In genomic region chr17:4483012-4483840, GRCh38 we compare ENCODE assay signal across 13 cellular contexts. TPM values are rescaled to one million over a fixed set of nuclear protein-coding genes. Genes with fewer than 3 reads are reported as not detected.
DNase-seq lines count a peak whose midpoint lies in the region; ATAC-seq, FAIRE-seq and TF ChIP-seq lines count a peak whose summit lies in the region.
"Had no signal": no experiment of that assay in that cellular context is flagged by ENCODE, and none has a peak within 500 bp of the region (broad histone marks: within the 10 kb centered on the region; RNA-seq: fewer than 3 reads in every experiment).

No MANE protein-coding gene starts in this region.

- H3K9me3 ChIP-seq in A549 = no peaks in the 10 kb centered on the region
- H3K9me3 ChIP-seq in HEK293 (ENCODE audit: control insufficient read depth, insufficient read depth, low read depth, low read length) = no peaks in the 10 kb centered on the region
- H3K9me3 ChIP-seq in body of pancreas = no peaks in the 10 kb centered on the region
- H3K9me3 ChIP-seq in right lobe of liver = no peaks in the 10 kb centered on the region
- H3K9me3 ChIP-seq in ovary = no peaks in the 10 kb centered on the region

- H3K4me3 ChIP-seq in A549 (no peak overlapping the region), HEK293 (ENCODE audit: low read depth, low read length) (no peak overlapping the region), body of pancreas (no peak overlapping the region), right lobe of liver (no peak overlapping the region), ovary (no peak overlapping the region)
- H3K4me3 ChIP-seq: coronary artery had no signal

- CTCF ChIA-PET in A549 (lab: Yijun Ruan, JAX) (interaction anchor here (1.0 to 1.9 kb wide), 4 partner anchors 12 to 82 kb away, joined by 3 to 12 read pairs (median 4); no protein-coding TSS in a partner anchor), HEK293 (lab: Yijun Ruan, JAX) (interaction anchor here (0.6 to 0.8 kb wide), 3 partner anchors 8 to 165 kb away, joined by 3 read pairs; no protein-coding TSS in a partner anchor)

- DNase-seq in A549 (ENCODE audit: low read depth in 1 of 2, low spot score in 1 of 2) (peak; percentile 48 to 53), body of pancreas (peak; percentile 80 to 95 (median 92)), right lobe of liver (peak in 1 of 3 donors; percentile 58), ovary (no peak)
- DNase-seq in central memory CD4-positive, alpha-beta T cell = no peak
- DNase-seq: activated T-cell treated with anti-CD3 and anti-CD28 coated beads for 4 hours, HCEC 1CT, NCI-H446, T-helper 1 cell had no signal

- TF ChIP-seq EP300 in A549 (IDR thresholded peaks at IDR 0.05) = no peak
- no peak for TF ChIP-seq EP300 in ovary (IDR thresholded peaks at IDR 0.05)

- peak; percentile 30 to 33; a peak in 4 of 6 replicates for ATAC-seq in A549
- ATAC-seq in body of pancreas = peak; percentile 86
- ATAC-seq in right lobe of liver = peak; percentile 25 to 83 (median 40)
- ATAC-seq in GM19452 (IDR thresholded peaks at IDR 0.05; ENCODE audit: unreplicated experiment) = no peak
- no peak for ATAC-seq in HG02798 (IDR thresholded peaks at IDR 0.05; ENCODE audit: poor library complexity, unreplicated experiment)

- TF ChIP-seq POLR2A in A549 (IDR thresholded peaks at IDR 0.05; ENCODE audit: low read length) (no peak), body of pancreas (IDR thresholded peaks at IDR 0.05) (peak in 2 of 3 donors; percentile 55 to 60), right lobe of liver (IDR thresholded peaks at IDR 0.05) (peak; percentile 25), ovary (IDR thresholded peaks at IDR 0.05) (no peak)

- H3K27ac ChIP-seq in A549 (peak overlapping the region in 1 of 2 experiments; percentile 2; a peak in 1 of 6 replicates), HEK293 (ENCODE audit: extremely low read depth, low read depth, low read length) (no peak overlapping the region), body of pancreas (peak overlapping the region; percentile 82 to 90 (median 88)), right lobe of liver (no peak overlapping the region), ovary (no peak overlapping the region)
- H3K27ac ChIP-seq: coronary artery had no signal

- TF ChIP-seq RAD21 in A549 (conservative IDR thresholded peaks at IDR 0.05 in 1 of 2, IDR thresholded peaks at IDR 0.05 in 1 of 2) = no peak

- 64% methylated on average over 11 of the region's 13 CpGs for WGBS in A549 (ENCODE audit: missing lambda C conversion rate)
- WGBS in body of pancreas, 2 donors = 54 to 68% methylated on average over 9 to 12 of the region's 13 CpGs
- WGBS in right lobe of liver (ENCODE audit: insufficient coverage, low coverage, low lambda C conversion rate, missing lambda C conversion rate) = 35% methylated on average over 3 of the region's 13 CpGs
- 75 to 86% (median 77%) methylated on average over 13 of the region's 13 CpGs for WGBS in ovary, 3 donors

- H3K36me3 ChIP-seq in HEK293 (ENCODE audit: control insufficient read depth in 2 of 2, insufficient read depth in 1 of 2, low read length in 2 of 2) (no peaks in the 10 kb centered on the region), body of pancreas (replicated peaks in 1 of 2; ENCODE audit: insufficient read depth in 1 of 2, low read depth in 2 of 2) (no peaks in the 10 kb centered on the region), right lobe of liver (no peaks in the 10 kb centered on the region), ovary (no peaks in the 10 kb centered on the region)

- POLR2A ChIA-PET in A549 (lab: Yijun Ruan, JAX) (no interaction called here), HEK293 (lab: Yijun Ruan, JAX) (no interaction called here)

- peak overlapping the region; percentile 15; the same call in 2 of the 3 replicates for H3K4me2 ChIP-seq in A549

- no peak for FAIRE-seq in A549 (lab: Jason Lieb, UNC)

- peaks cover 22% of the 10 kb centered on the region; the same call in 2 of the 3 replicates for H3K4me1 ChIP-seq in A549
- no peaks in the 10 kb centered on the region for H3K4me1 ChIP-seq in HEK293 (ENCODE audit: control insufficient read depth, insufficient read depth, low read length)
- peaks cover 59% of the 10 kb centered on the region for H3K4me1 ChIP-seq in body of pancreas
- H3K4me1 ChIP-seq in right lobe of liver = peaks cover 0 to 11% (median 0%) of the 10 kb centered on the region in 4 donors
- H3K4me1 ChIP-seq in ovary (ENCODE audit: insufficient read depth) = no peaks in the 10 kb centered on the region

- TF ChIP-seq CTCF in A549 (IDR thresholded peaks at IDR 0.05) = no peak
- no peak for TF ChIP-seq CTCF in HEK293 (tag by site-specific recombination; IDR thresholded peaks at IDR 0.05)
- TF ChIP-seq CTCF in body of pancreas (IDR thresholded peaks at IDR 0.05) = no peak
- TF ChIP-seq CTCF in right lobe of liver (IDR thresholded peaks at IDR 0.05) = no peak
- TF ChIP-seq CTCF in ovary (IDR thresholded peaks at IDR 0.05) = no peak

- no peaks in the 10 kb centered on the region for H3K27me3 ChIP-seq in body of pancreas
- no peaks in the 10 kb centered on the region for H3K27me3 ChIP-seq in right lobe of liver
- no peaks in the 10 kb centered on the region for H3K27me3 ChIP-seq in ovary

- intact Hi-C loops in body of pancreas (cut with DNase I) = no loop called here
- intact Hi-C loops in right lobe of liver (cut with DNase I) = no loop called here
- intact Hi-C loops in ovary (cut with DNase I) = no loop called here

TF ChIP-seq in A549, 52 proteins besides CTCF, POLR2A, EP300 and RAD21:
- TF ChIP-seq CBX8 (IDR thresholded peaks at IDR 0.05) = no peak
- no peak for TF ChIP-seq MAZ (IDR thresholded peaks at IDR 0.05; ENCODE audit: borderline replicate concordance, low read depth, low read length)
- TF ChIP-seq NPAS2 (CRISPR knock-in tag; IDR thresholded peaks at IDR 0.05; ENCODE audit: borderline replicate concordance) = no peak
- no peak for TF ChIP-seq NFE2L2 (conservative IDR thresholded peaks at IDR 0.05; ENCODE audit: low read length)
- no peak for TF ChIP-seq HOXA7 (CRISPR knock-in tag; IDR thresholded peaks at IDR 0.05)
- no peak for TF ChIP-seq CEBPB (IDR thresholded peaks at IDR 0.05)
- TF ChIP-seq FOSL2 (IDR thresholded peaks at IDR 0.05) = no peak
- peak; percentile 39; the same call in 1 of the 2 replicates for TF ChIP-seq FOSL2 (CRISPR knock-in tag; IDR thresholded peaks at IDR 0.05)
- no peak for TF ChIP-seq HOXB5 (CRISPR knock-in tag; IDR thresholded peaks at IDR 0.05)
- no peak for TF ChIP-seq FOSB (CRISPR knock-in tag; IDR thresholded peaks at IDR 0.05)

TF ChIP-seq in HEK293, 187 proteins besides CTCF, POLR2A, EP300 and RAD21:
- TF ChIP-seq GLIS1 (tag by site-specific recombination; IDR thresholded peaks at IDR 0.05) = peak; percentile 78
- TF ChIP-seq SP7 (tag by site-specific recombination; IDR thresholded peaks at IDR 0.05) = peak; percentile 64; the same call in 1 of the 2 replicates
- TF ChIP-seq ZBTB8A (tag by site-specific recombination; IDR thresholded peaks at IDR 0.05) = no peak

RNA-seq across cellular contexts. Expression of gene SPNS2, which starts 15.5 kb away (rescaled TPM):
- polyA plus RNA-seq in A549 (2011; rRNA removed) = 0.25 and 0.27 TPM in 2 replicates
- 0.03 and 0.09 TPM in 2 replicates for polyA plus RNA-seq in A549 (2012; cell fraction: cytosol; rRNA removed)
- 0.05 and 0.11 TPM in 2 replicates for polyA plus RNA-seq in A549 (2012; cell fraction: nucleus; rRNA removed)
- polyA plus RNA-seq in A549 (2017; fragmentation: RNase III; extraction: RNeasy Plus Mini Kit Qiagen cat#74134 plus additional on column Dnase treatment) = 0.13 to 0.46 TPM (median 0.38 TPM) in 3 replicates
- polyA minus RNA-seq in A549 (2011; rRNA and poly(A)+ RNA removed) = 0.29 and 1.3 TPM in 2 replicates
- total RNA-seq in body of pancreas = 10 to 100 TPM; 19.2 to 58.0 TPM
- 10 to 100 TPM in 1 of 6 experiments, 1 to 10 TPM in 5; 3.0 to 12.4 (median 7.3) TPM for total RNA-seq in right lobe of liver
- total RNA-seq in ovary = 10 to 100 TPM in 1 of 7 donors, 1 to 10 TPM in 6; 2.4 to 12.7 (median 4.2) TPM
- polyA plus RNA-seq in ovary = 1 to 10 TPM in 1 of 2 donors, under 1 TPM in 1; 0.48 to 5.9 TPM

RNA-seq across cellular contexts. Expression of gene SPNS3, which starts 49.5 kb away (rescaled TPM):
- polyA plus RNA-seq in A549 (2011; rRNA removed) = not detected in 2 replicates
- 0.03 TPM in 1 of 2 replicates, not detected in the other for polyA plus RNA-seq in A549 (2012; cell fraction: cytosol; rRNA removed)
- 0.02 TPM in 1 of 2 replicates, not detected in the other for polyA plus RNA-seq in A549 (2012; cell fraction: nucleus; rRNA removed)
- polyA plus RNA-seq in A549 (2017; fragmentation: RNase III; extraction: RNeasy Plus Mini Kit Qiagen cat#74134 plus additional on column Dnase treatment) = not detected in 3 replicates
- not detected in 2 replicates for polyA minus RNA-seq in A549 (2011; rRNA and poly(A)+ RNA removed)
- total RNA-seq in body of pancreas = not detected
- total RNA-seq in right lobe of liver = not detected
- total RNA-seq in ovary = under 1 TPM in 4 of 7 donors, not detected in 3; 0.10 to 0.80 (median 0.36) TPM
- polyA plus RNA-seq in ovary = under 1 TPM in 1 of 2 donors, not detected in 1; 0.06 TPM

Comparison
In these comparisons a context has a peak if more than half of its experiments do, and no peak if none do; other contexts are left out.
1. ATAC-seq: peak in A549 (2 of 2), body of pancreas (single experiment) and right lobe of liver (4 of 4); none in GM19452 (single experiment) and HG02798 (single experiment).
2. DNase-seq: peak in A549 (2 of 2) and body of pancreas (4 of 4); none in central memory CD4-positive, alpha-beta T cell (single experiment) and ovary (0 of 5).
3. H3K27ac ChIP-seq: peak in body of pancreas (4 of 4); none in HEK293 (single experiment), right lobe of liver (0 of 3) and ovary (0 of 2).
4. POLR2A ChIP-seq: peak in body of pancreas (2 of 3) and right lobe of liver (single experiment); none in A549 (single experiment) and ovary (single experiment).